Comparison of ENCODE assay signal across 8 cellular contexts in the genomic region with DNA sequence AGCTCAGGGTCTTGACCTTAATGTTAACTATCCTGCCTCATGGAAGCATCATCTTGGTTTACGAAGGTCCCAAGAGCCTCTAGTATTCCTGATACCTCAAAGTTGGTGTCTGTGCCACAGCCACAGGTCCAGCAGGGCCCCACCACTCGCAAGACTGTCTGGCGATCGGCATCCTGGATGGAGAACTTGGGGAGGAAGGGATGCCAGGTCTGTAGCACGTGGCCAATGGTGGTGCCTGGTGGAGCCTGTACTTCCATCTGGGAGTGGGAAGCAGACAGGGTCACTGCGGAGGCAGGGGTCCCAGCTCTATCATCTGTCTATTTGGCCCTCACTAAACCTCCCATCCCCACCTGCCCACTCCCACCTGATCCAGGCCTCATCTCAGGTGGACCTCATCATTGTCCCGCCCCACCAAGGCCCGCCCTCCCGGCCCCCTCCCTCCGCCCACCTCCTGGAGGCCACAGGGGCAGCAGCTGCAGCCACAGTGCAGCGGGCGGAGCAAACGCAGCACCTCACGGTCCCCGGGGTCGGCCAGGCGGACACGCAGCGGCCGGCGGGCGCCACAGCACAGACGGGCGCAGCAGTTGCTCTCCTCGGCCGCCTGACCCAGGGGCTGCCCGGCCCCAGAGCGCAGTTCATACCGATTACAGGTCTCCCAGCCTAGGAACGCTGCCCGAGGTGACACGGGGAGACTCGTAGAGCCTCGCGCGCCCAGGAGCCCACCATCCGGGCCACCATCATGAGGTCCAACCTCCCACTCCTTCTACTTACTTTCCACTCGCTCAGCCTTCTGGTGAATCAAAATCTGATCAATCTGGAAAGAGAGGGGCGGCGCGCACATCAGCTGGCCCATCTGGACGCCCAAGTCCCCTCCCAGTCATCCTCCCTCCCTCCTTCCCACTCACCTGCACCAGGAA. TPM values are rescaled to one million over a fixed set of nuclear protein-coding genes. Genes with fewer than 3 reads are reported as not detected.
DNase-seq lines count a peak whose midpoint lies in the region; ATAC-seq and TF ChIP-seq lines count a peak whose summit lies in the region.

No MANE protein-coding gene starts in this region.

- ATAC-seq in Panc1 (no peak), GM19463 (IDR thresholded peaks at IDR 0.05; ENCODE audit: unreplicated experiment) (no peak), GM19467 (IDR thresholded peaks at IDR 0.05; ENCODE audit: unreplicated experiment) (no peak)

- no peaks in the 10 kb centered on the region for H3K27me3 Mint-ChIP-seq in CD8-positive, alpha-beta memory T cell
- no peaks in the 10 kb centered on the region for H3K27me3 Mint-ChIP-seq in osteocyte (ENCODE audit: unreplicated experiment)

- H3K4me3 Mint-ChIP-seq in CD8-positive, alpha-beta memory T cell: peak overlapping the region; percentile 70 to 99 (median 93)
- peak overlapping the region; percentile 85 for H3K4me3 Mint-ChIP-seq in osteocyte (ENCODE audit: unreplicated experiment)

- intact Hi-C loops in Panc1 (cut with micrococcal nuclease; ENCODE audit: unreplicated experiment): no loop called here

- no peaks in the 10 kb centered on the region for H3K27me3 ChIP-seq in CD8-positive, alpha-beta memory T cell (ENCODE audit: insufficient read depth, low read length, poor library complexity, severe bottlenecking)
- H3K27me3 ChIP-seq in Panc1 (ENCODE audit: control insufficient read depth, insufficient read depth, low read length): no peaks in the 10 kb centered on the region

- in situ Hi-C loops in Panc1 (cut with HindIII; ENCODE audit: low pct_unique_long_range_greater_than_20kb, low sequenced_read_pairs): no loop called here

- no peaks in the 10 kb centered on the region for H3K9me3 Mint-ChIP-seq in CD8-positive, alpha-beta memory T cell
- no peaks in the 10 kb centered on the region for H3K9me3 Mint-ChIP-seq in osteocyte (ENCODE audit: unreplicated experiment)

- peaks cover 35% of the 10 kb centered on the region for H3K4me1 ChIP-seq in CD8-positive, alpha-beta memory T cell (ENCODE audit: insufficient read depth, low read length)
- no peaks in the 10 kb centered on the region for H3K4me1 ChIP-seq in Panc1 (ENCODE audit: control insufficient read depth, insufficient read depth, low read length)

- H3K27ac ChIP-seq in CD8-positive, alpha-beta memory T cell (ENCODE audit: low read depth, low read length): peak overlapping the region; percentile 80
- H3K27ac ChIP-seq in Panc1 (ENCODE audit: low read length): peak overlapping the region; percentile 73; the same call in 1 of the 2 replicates

- H3K36me3 Mint-ChIP-seq in CD8-positive, alpha-beta memory T cell: peaks cover 0 to 52% (median 3%) of the 10 kb centered on the region in 3 donors
- H3K36me3 Mint-ChIP-seq in osteocyte (ENCODE audit: unreplicated experiment): peaks cover 9% of the 10 kb centered on the region

- POLR2A ChIA-PET in CD8-positive, alpha-beta memory T cell (lab: Charles Lee): interaction anchor here (0.7 kb wide), 1 partner anchor 11 kb away, joined by 5 read pairs; the partner anchor contains the start of gene TMEM256
- POLR2A ChIA-PET in Panc1 (lab: Charles Lee): no interaction called here

- TF ChIP-seq CTCF in Panc1 (IDR thresholded peaks at IDR 0.05): no peak
- TF ChIP-seq CTCF in epithelial cell of proximal tubule (conservative IDR thresholded peaks at IDR 0.05; ENCODE audit: low read depth, low read length): no peak
- no peak for TF ChIP-seq CTCF in osteocyte (IDR thresholded peaks at IDR 0.05)

- peak overlapping the region in 7 of 8 donors; percentile 42 to 98 (median 76) for H3K27ac Mint-ChIP-seq in CD8-positive, alpha-beta memory T cell
- no peak overlapping the region for H3K27ac Mint-ChIP-seq in osteocyte (ENCODE audit: unreplicated experiment)

- CTCF ChIA-PET in CD8-positive, alpha-beta memory T cell (lab: Charles Lee): no interaction called here
- CTCF ChIA-PET in Panc1 (lab: Charles Lee): no interaction called here

- DNase-seq in CD8-positive, alpha-beta memory T cell: peak in 1 of 5 donors; percentile 38
- DNase-seq in Panc1 (ENCODE audit: low read depth, low spot score): no peak
- DNase-seq in epithelial cell of proximal tubule (ENCODE audit: low read depth): no peak
- no peak for DNase-seq in osteocyte (ENCODE audit: extremely low spot score, unreplicated experiment)
- no peak for DNase-seq in NCI-H774 (lab: John Stamatoyannopoulos, UW)
- no peak for DNase-seq in stimulated activated CD4-positive, alpha-beta T cell treated with anti-CD3 and anti-CD28 coated beads, Interleukin-4, amount 100 ng/mL, for 24 hours

- no peaks in the 10 kb centered on the region for H3K9me3 ChIP-seq in CD8-positive, alpha-beta memory T cell (ENCODE audit: low read length)
- H3K9me3 ChIP-seq in Panc1 (ENCODE audit: control insufficient read depth, insufficient read depth, low read depth, low read length): no peaks in the 10 kb centered on the region

- BruUV-seq in Panc1 (replicated peaks; lab: Mats Ljungman, UMichigan): no TSS peak

- H3K36me3 ChIP-seq in CD8-positive, alpha-beta memory T cell (ENCODE audit: insufficient read depth, low read length): peaks cover 32% of the 10 kb centered on the region
- H3K36me3 ChIP-seq in Panc1 (ENCODE audit: control insufficient read depth, insufficient read depth, low read length): no peaks in the 10 kb centered on the region

- peak overlapping the region; percentile 88 for H3K4me3 ChIP-seq in CD8-positive, alpha-beta memory T cell (ENCODE audit: low read length)
- peak overlapping the region; percentile 71 to 82 for H3K4me3 ChIP-seq in Panc1 (ENCODE audit: low read depth in 2 of 2, low read length in 2 of 2)
- H3K4me3 ChIP-seq in epithelial cell of proximal tubule (ENCODE audit: low read depth, low read length): peak overlapping the region; percentile 96

- H3K4me1 Mint-ChIP-seq in CD8-positive, alpha-beta memory T cell: peaks cover 22 to 46% (median 27%) of the 10 kb centered on the region in 3 donors
- H3K4me1 Mint-ChIP-seq in osteocyte (ENCODE audit: unreplicated experiment): peaks cover 9% of the 10 kb centered on the region

RNA-seq across cellular contexts. Expression of gene PLSCR3, which starts 1.4 kb away (rescaled TPM):
- 10 to 100 TPM; 79.1 to 81.6 TPM for total RNA-seq in CD8-positive, alpha-beta memory T cell
- polyA plus RNA-seq in CD8-positive, alpha-beta memory T cell: 152 TPM
- total RNA-seq in Panc1 (2021; ENCODE audit: unreplicated experiment) (32.0 TPM), epithelial cell of proximal tubule (33.0 and 59.0 TPM in 2 replicates), osteocyte (73.9 and 81.4 TPM in 2 replicates)
- 68.3 TPM for polyA plus RNA-seq in Panc1 (2012; ENCODE audit: insufficient read length)

RNA-seq across cellular contexts. Expression of gene TMEM256, which starts 10.9 kb away (rescaled TPM):
- 10 to 100 TPM; 45.4 to 51.4 TPM for total RNA-seq in CD8-positive, alpha-beta memory T cell
- polyA plus RNA-seq in CD8-positive, alpha-beta memory T cell: 62.4 TPM
- total RNA-seq in Panc1 (2021; ENCODE audit: unreplicated experiment) (35.8 TPM), epithelial cell of proximal tubule (134 and 163 TPM in 2 replicates), osteocyte (40.7 and 45.9 TPM in 2 replicates)
- 35.1 TPM for polyA plus RNA-seq in Panc1 (2012; ENCODE audit: insufficient read length)

RNA-seq across cellular contexts. Expression of gene TNK1, which starts 12.1 kb away (rescaled TPM):
- total RNA-seq in CD8-positive, alpha-beta memory T cell: 1 to 10 TPM; 4.4 to 5.8 TPM
- polyA plus RNA-seq in CD8-positive, alpha-beta memory T cell: 3.1 TPM
- total RNA-seq in Panc1 (2021; ENCODE audit: unreplicated experiment): 6.2 TPM
- 7.2 TPM for polyA plus RNA-seq in Panc1 (2012; ENCODE audit: insufficient read length)
- 5.4 and 7.3 TPM in 2 replicates for total RNA-seq in epithelial cell of proximal tubule
- total RNA-seq in osteocyte: not detected in 2 replicates

RNA-seq across cellular contexts. Expression of gene NLGN2, which starts 14.7 kb away (rescaled TPM):
- 1 to 10 TPM; 5.6 to 6.6 TPM for total RNA-seq in CD8-positive, alpha-beta memory T cell
- polyA plus RNA-seq in CD8-positive, alpha-beta memory T cell: 0.06 TPM
- total RNA-seq in Panc1 (2021; ENCODE audit: unreplicated experiment) (33.6 TPM), epithelial cell of proximal tubule (2.5 and 10.3 TPM in 2 replicates), osteocyte (53.8 and 56.8 TPM in 2 replicates)
- 42.7 TPM for polyA plus RNA-seq in Panc1 (2012; ENCODE audit: insufficient read length)

RNA-seq across cellular contexts. Expression of gene SPEM1, which starts 27.2 kb away (rescaled TPM):
- not detected for total RNA-seq in CD8-positive, alpha-beta memory T cell
- not detected for polyA plus RNA-seq in CD8-positive, alpha-beta memory T cell
- total RNA-seq in Panc1 (2021; ENCODE audit: unreplicated experiment): not detected
- polyA plus RNA-seq in Panc1 (2012; ENCODE audit: insufficient read length): not detected
- total RNA-seq in epithelial cell of proximal tubule: not detected in 2 replicates
- total RNA-seq in osteocyte: not detected in 2 replicates
